ENCODE assay signal across 20 cellular contexts in the genomic region with DNA sequence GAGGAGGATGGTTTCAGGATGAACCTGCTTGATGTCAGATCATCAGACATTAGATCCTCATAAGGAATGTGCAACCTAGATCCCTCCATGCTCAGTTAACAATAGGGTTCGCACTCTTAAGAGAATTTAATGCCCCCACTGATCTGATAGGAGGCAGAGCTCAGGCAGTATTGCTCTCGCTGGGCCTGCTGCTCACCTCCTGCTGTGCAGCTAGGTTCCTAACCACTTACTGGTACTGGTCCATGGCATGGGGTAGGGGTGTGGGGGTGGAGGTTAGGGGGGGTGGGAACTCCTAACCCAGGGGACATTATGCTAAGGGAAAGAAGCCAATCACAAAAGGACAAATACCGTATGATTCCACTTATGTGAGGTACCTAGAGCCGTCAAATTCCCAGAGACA.
DNase-seq lines count a peak whose midpoint lies in the region; ATAC-seq, FAIRE-seq and TF ChIP-seq lines count a peak whose summit lies in the region.
"Had no signal": no experiment of that assay in that cellular context is flagged by ENCODE, and none has a peak within 500 bp of the region (broad histone marks: within the 10 kb centered on the region; RNA-seq: fewer than 3 reads in every experiment).

No MANE protein-coding gene starts in this region.

- no peak overlapping the region for H3K27ac ChIP-seq in brain microvascular endothelial cell

- H3K27ac Mint-ChIP-seq in HFFc6: peak overlapping the region; percentile 76
- no peak overlapping the region for H3K27ac Mint-ChIP-seq in WTC11
- H3K27ac Mint-ChIP-seq: CD4-positive, alpha-beta memory T cell; H9 had no signal

- ATAC-seq in WTC11 (no peak), HG02763 (IDR thresholded peaks at IDR 0.05; ENCODE audit: unreplicated experiment) (no peak), GM21529 (IDR thresholded peaks at IDR 0.05; ENCODE audit: unreplicated experiment) (no peak)
- ATAC-seq: HCT116 had no signal

- DNase-seq in HFFc6 (no peak), WTC11 (ENCODE audit: low spot score) (peak; percentile 25), iPS-NIHi11 (ENCODE audit: low spot score) (peak; percentile 22), urothelium cell line (ENCODE audit: low spot score) (no peak), brain microvascular endothelial cell (no peak), SHP77 (lab: John Stamatoyannopoulos, UW) (no peak)
- DNase-seq: C1 segment of cervical spinal cord; Calu3; CD4-positive, alpha-beta memory T cell; COR-L47; DMS53; DMS79 treated with DMSO at 0.1 percent for 48 hours; GF-D8; GOT3; H9 had no signal

- no peaks in the 10 kb centered on the region for H3K36me3 ChIP-seq in brain microvascular endothelial cell (replicated peaks)

- H3K4me1 Mint-ChIP-seq in HFFc6 (ENCODE audit: low read depth): peaks cover 50% of the 10 kb centered on the region
- no peaks in the 10 kb centered on the region for H3K4me1 Mint-ChIP-seq in WTC11
- H3K4me1 Mint-ChIP-seq: CD4-positive, alpha-beta memory T cell had no signal

- H3K36me3 Mint-ChIP-seq in HFFc6 (ENCODE audit: low read depth): peaks cover 22% of the 10 kb centered on the region
- peaks cover 8% of the 10 kb centered on the region; the same call in 1 of the 2 replicates for H3K36me3 Mint-ChIP-seq in WTC11
- H3K36me3 Mint-ChIP-seq: CD4-positive, alpha-beta memory T cell had no signal

- H3K27me3 Mint-ChIP-seq in HFFc6 (ENCODE audit: insufficient read depth) (peaks cover 2% of the 10 kb centered on the region; the same call in 1 of the 2 replicates), WTC11 (ENCODE audit: low read depth) (peaks cover 22% of the 10 kb centered on the region)
- H3K27me3 Mint-ChIP-seq: CD4-positive, alpha-beta memory T cell had no signal

- H3K9me3 Mint-ChIP-seq in HFFc6 (peaks cover 5% of the 10 kb centered on the region; the same call in 1 of the 2 replicates), WTC11 (peaks cover 17% of the 10 kb centered on the region)

- FAIRE-seq in urothelium cell line (lab: Jason Lieb, UNC): peak; percentile 48
- FAIRE-seq: GM12891, GM18507 had no signal

- in situ Hi-C loops in brain microvascular endothelial cell (cut with HindIII; ENCODE audit: low pct_ligation_motif_present, low sequenced_read_pairs): no loop called here

- no peak for TF ChIP-seq CTCF in HFFc6 (IDR thresholded peaks at IDR 0.05)
- no peak for TF ChIP-seq CTCF in WTC11 (IDR thresholded peaks at IDR 0.05)
- TF ChIP-seq CTCF in brain microvascular endothelial cell (IDR thresholded peaks at IDR 0.05; ENCODE audit: low read depth, low read length, missing control alignments): no peak

- H3K27me3 ChIP-seq in brain microvascular endothelial cell (replicated peaks): no peaks in the 10 kb centered on the region

- CTCF ChIA-PET in WTC11 (lab: Charles Lee): no interaction called here

- H3K4me3 ChIP-seq in brain microvascular endothelial cell (ENCODE audit: low read depth, low read length): no peak overlapping the region

- H3K4me3 Mint-ChIP-seq in HFFc6 (no peak overlapping the region), WTC11 (no peak overlapping the region)
- H3K4me3 Mint-ChIP-seq: CD4-positive, alpha-beta memory T cell; H9 had no signal

- POLR2A ChIA-PET in WTC11 (lab: Charles Lee): no interaction called here

TF ChIP-seq in WTC11, 78 proteins besides CTCF, POLR2A, EP300 and RAD21:
- no peak for TF ChIP-seq ZNF232 (CRISPR knock-in tag; IDR thresholded peaks at IDR 0.05)
- no peak for TF ChIP-seq ZNF671 (CRISPR knock-in tag; IDR thresholded peaks at IDR 0.05)
- no peak for TF ChIP-seq HMGXB4 (CRISPR knock-in tag; IDR thresholded peaks at IDR 0.05)
- no peak for TF ChIP-seq CREM (CRISPR knock-in tag; IDR thresholded peaks at IDR 0.05)
- TF ChIP-seq ELF4 (CRISPR knock-in tag; IDR thresholded peaks at IDR 0.05; ENCODE audit: low read depth): no peak
- no peak for TF ChIP-seq SMAD3 (CRISPR knock-in tag; IDR thresholded peaks at IDR 0.05; ENCODE audit: borderline replicate concordance)
- no peak for TF ChIP-seq CDX4 (CRISPR knock-in tag; IDR thresholded peaks at IDR 0.05; ENCODE audit: borderline replicate concordance)
- TF ChIP-seq SMAD4 (CRISPR knock-in tag; IDR thresholded peaks at IDR 0.05): no peak
- TF ChIP-seq ZNF416 (CRISPR knock-in tag; IDR thresholded peaks at IDR 0.05): no peak
- TF ChIP-seq NR1H2 (CRISPR knock-in tag; IDR thresholded peaks at IDR 0.05): no peak
- TF ChIP-seq KAT7 (CRISPR knock-in tag; IDR thresholded peaks at IDR 0.05; ENCODE audit: borderline replicate concordance): no peak
- TF ChIP-seq, protein P1, sequence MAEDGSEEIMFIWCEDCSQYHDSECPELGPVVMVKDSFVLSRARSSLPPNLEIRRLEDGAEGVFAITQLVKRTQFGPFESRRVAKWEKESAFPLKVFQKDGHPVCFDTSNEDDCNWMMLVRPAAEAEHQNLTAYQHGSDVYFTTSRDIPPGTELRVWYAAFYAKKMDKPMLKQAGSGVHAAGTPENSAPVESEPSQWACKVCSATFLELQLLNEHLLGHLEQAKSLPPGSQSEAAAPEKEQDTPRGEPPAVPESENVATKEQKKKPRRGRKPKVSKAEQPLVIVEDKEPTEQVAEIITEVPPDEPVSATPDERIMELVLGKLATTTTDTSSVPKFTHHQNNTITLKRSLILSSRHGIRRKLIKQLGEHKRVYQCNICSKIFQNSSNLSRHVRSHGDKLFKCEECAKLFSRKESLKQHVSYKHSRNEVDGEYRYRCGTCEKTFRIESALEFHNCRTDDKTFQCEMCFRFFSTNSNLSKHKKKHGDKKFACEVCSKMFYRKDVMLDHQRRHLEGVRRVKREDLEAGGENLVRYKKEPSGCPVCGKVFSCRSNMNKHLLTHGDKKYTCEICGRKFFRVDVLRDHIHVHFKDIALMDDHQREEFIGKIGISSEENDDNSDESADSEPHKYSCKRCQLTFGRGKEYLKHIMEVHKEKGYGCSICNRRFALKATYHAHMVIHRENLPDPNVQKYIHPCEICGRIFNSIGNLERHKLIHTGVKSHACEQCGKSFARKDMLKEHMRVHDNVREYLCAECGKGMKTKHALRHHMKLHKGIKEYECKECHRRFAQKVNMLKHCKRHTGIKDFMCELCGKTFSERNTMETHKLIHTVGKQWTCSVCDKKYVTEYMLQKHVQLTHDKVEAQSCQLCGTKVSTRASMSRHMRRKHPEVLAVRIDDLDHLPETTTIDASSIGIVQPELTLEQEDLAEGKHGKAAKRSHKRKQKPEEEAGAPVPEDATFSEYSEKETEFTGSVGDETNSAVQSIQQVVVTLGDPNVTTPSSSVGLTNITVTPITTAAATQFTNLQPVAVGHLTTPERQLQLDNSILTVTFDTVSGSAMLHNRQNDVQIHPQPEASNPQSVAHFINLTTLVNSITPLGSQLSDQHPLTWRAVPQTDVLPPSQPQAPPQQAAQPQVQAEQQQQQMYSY (CRISPR knock-in tag; IDR thresholded peaks at IDR 0.05): no peak
- TF ChIP-seq ZNF423 (CRISPR knock-in tag; IDR thresholded peaks at IDR 0.05): no peak
TF ChIP-seq in WTC11: peak in this region for 0.

Comparison
In these comparisons a context has a peak if more than half of its experiments do, and no peak if none do; other contexts are left out.
1. DNase-seq: peak in WTC11 (single experiment) and iPS-NIHi11 (single experiment); none in HFFc6 (single experiment), urothelium cell line (single experiment), brain microvascular endothelial cell (single experiment) and SHP77 (0 of 2).